20 cellular contexts compared by ENCODE assay signal in genomic region chr5:117681855-117682254, GRCh38.
"Had no signal": no experiment of that assay in that cellular context is flagged by ENCODE, and none has a peak within 500 bp of the region (broad histone marks: within the 10 kb centered on the region; RNA-seq: fewer than 3 reads in every experiment).

No MANE protein-coding gene starts in this region.

- H3K4me1 ChIP-seq: breast epithelium, left lung had no signal

- H3K9me3 ChIP-seq: breast epithelium, left lung, sigmoid colon, thoracic aorta, upper lobe of left lung had no signal

- DNase-seq: activated CD4-positive, alpha-beta T cell treated with anti-CD3 and anti-CD28 coated beads for 1 hour; activated CD4-positive, alpha-beta T cell treated with anti-CD3 and anti-CD28 coated beads, Interleukin-2, amount 50 U/mL, for 1 hour; activated gamma-delta T cell treated with Interleukin-2 at 50 U/mL for 16 hours; activated T-cell treated with anti-CD3 and anti-CD28 coated beads, Interleukin-2, amount 50 U/mL, for 1 hour; aorta; dorsolateral prefrontal cortex; effector memory CD8-positive, alpha-beta T cell; glutamatergic neuron; hippocampal formation; kidney glomerular epithelial cell; left lung; naive thymus-derived CD8-positive, alpha-beta T cell; sigmoid colon; stimulated activated CD4-positive, alpha-beta T cell treated with anti-CD3 and anti-CD28 coated beads, Interleukin-4, amount 100 ng/mL, for 24 hours; stimulated activated naive CD4-positive, alpha-beta T cell treated with Interleukin-2 at 50 U/mL for 16 hours; upper lobe of left lung had no signal

- H3K27me3 ChIP-seq: breast epithelium, left lung, sigmoid colon, upper lobe of left lung had no signal

- H3K4me3 ChIP-seq: breast epithelium, dorsolateral prefrontal cortex, left lung, lung, sigmoid colon, thoracic aorta, upper lobe of left lung had no signal

- H3K27ac ChIP-seq: breast epithelium, dorsolateral prefrontal cortex, left lung, sigmoid colon, thoracic aorta, upper lobe of left lung had no signal

- ATAC-seq: effector memory CD8-positive, alpha-beta T cell; esophagus mucosa; left lung; naive thymus-derived CD8-positive, alpha-beta T cell had no signal

- H3K36me3 ChIP-seq: breast epithelium, left lung, sigmoid colon, thoracic aorta, upper lobe of left lung had no signal
